ENCODE assay signal across 22 cellular contexts in the genomic region with DNA sequence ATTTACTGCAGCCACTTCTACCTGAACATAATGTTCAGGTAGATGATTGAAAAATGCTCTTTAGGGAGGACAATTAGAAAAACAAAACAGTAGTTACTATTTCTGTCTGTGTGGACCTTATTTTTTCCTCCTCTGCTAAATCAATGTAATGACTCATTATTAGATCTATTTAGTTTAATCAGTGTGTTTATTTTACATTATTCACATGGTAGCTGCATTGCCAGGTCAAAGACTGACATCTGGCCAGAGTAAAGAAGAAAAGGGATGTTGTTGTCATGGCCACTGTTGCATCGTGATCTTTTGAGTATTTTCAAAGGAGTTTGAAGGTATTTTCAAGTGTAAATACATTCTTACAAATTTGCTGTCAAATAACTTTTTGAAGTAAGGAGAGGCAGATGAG.
"Had no signal": no experiment of that assay in that cellular context is flagged by ENCODE, and none has a peak within 500 bp of the region (broad histone marks: within the 10 kb centered on the region; RNA-seq: fewer than 3 reads in every experiment).

No MANE protein-coding gene starts in this region.

- H3K27ac ChIP-seq: adrenal gland, epithelial cell of prostate, heart left ventricle, sigmoid colon, thoracic aorta, WERI-Rb-1 had no signal

- DNase-seq: activated CD4-positive, CD25-positive, alpha-beta regulatory T cell treated with anti-CD3 and anti-CD28 coated beads, Interleukin-2, amount 50 U/mL, for 72 hours; activated naive CD4-positive, alpha-beta T cell treated with Interleukin-2 at 50 U/mL for 16 hours; activated T-cell treated with anti-CD3 and anti-CD28 coated beads, Interleukin-2, amount 50 U/mL, for 1 hour; adrenal gland; central memory CD4-positive, alpha-beta T cell; effector memory CD4-positive, alpha-beta T cell; heart left ventricle; islet precursor cell; left cardiac atrium; midbrain; natural killer cell; retina; sigmoid colon; stimulated activated CD4-positive, alpha-beta T cell treated with anti-CD3 and anti-CD28 coated beads, Interleukin-15, amount 100 ng/mL, for 24 hours; stimulated activated naive B cell treated with anti-CD40 and anti-IgM and Interleukin-4, amounts not matched to agents 10 μg/mL and 1 μg/mL and 100 μg/mL, for 72 hours; WERI-Rb-1 had no signal

- H3K9me3 Mint-ChIP-seq: natural killer cell; stimulated activated naive B cell treated with anti-CD40 and anti-IgM and Interleukin-4, amounts not matched to agents 10 μg/mL and 1 μg/mL and 100 μg/mL, for 72 hours; type B pancreatic cell had no signal

- H3K9me3 ChIP-seq: adrenal gland, ascending aorta, heart left ventricle, sigmoid colon, thoracic aorta had no signal

- H3K4me3 ChIP-seq: adrenal gland, ascending aorta, heart left ventricle, sigmoid colon, smooth muscle cell, thoracic aorta had no signal

- H3K4me3 Mint-ChIP-seq: natural killer cell; stimulated activated naive B cell treated with anti-CD40 and anti-IgM and Interleukin-4, amounts not matched to agents 10 μg/mL and 1 μg/mL and 100 μg/mL, for 72 hours; type B pancreatic cell had no signal

- ATAC-seq: heart left ventricle; left cardiac atrium; natural killer cell; stimulated activated naive B cell treated with anti-CD40 and anti-IgM and Interleukin-4, amounts not matched to agents 10 μg/mL and 1 μg/mL and 100 μg/mL, for 72 hours had no signal

- H3K27ac Mint-ChIP-seq: stimulated activated naive B cell treated with anti-CD40 and anti-IgM and Interleukin-4, amounts not matched to agents 10 μg/mL and 1 μg/mL and 100 μg/mL, for 72 hours; type B pancreatic cell had no signal

- H3K36me3 ChIP-seq: thoracic aorta had no signal

- H3K27me3 Mint-ChIP-seq: progenitor cell of endocrine pancreas; stimulated activated naive B cell treated with anti-CD40 and anti-IgM and Interleukin-4, amounts not matched to agents 10 μg/mL and 1 μg/mL and 100 μg/mL, for 72 hours; type B pancreatic cell had no signal

- H3K27me3 ChIP-seq: adrenal gland, ascending aorta, heart left ventricle, sigmoid colon had no signal
